18 cellular contexts compared by ENCODE assay signal in the genomic region with DNA sequence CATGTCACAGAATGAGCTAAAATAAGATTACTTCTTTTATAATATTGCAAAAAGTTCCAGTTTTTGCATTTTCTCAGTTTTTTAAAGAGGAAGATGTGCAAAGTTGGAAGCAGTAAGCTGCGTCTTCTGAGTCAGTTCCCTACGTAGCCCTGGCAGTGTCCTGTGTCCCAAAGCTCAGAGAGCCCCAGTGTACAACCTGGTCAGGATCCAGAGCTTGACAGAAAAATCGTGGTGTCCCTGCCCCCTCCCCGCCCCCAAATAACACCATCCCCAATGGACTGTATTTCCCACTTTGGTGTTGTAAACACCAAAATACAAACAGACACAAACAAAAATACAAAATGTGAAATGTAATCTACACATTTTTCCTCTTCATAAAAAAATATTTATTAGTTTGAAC. TPM values are rescaled to one million over a fixed set of nuclear protein-coding genes. Genes with fewer than 3 reads are reported as not detected.
DNase-seq lines count a peak whose midpoint lies in the region; FAIRE-seq and TF ChIP-seq lines count a peak whose summit lies in the region.
"Had no signal": no experiment of that assay in that cellular context is flagged by ENCODE, and none has a peak within 500 bp of the region (broad histone marks: within the 10 kb centered on the region; RNA-seq: fewer than 3 reads in every experiment).

No MANE protein-coding gene starts in this region.

- FAIRE-seq in kidney (lab: Jason Lieb, UNC): no peak
- FAIRE-seq: A204.1, D721Med, GM12892, H54 had no signal

- CTCF ChIA-PET in GM10248 (lab: Yijun Ruan, JAX): interaction anchor here (1.0 to 1.4 kb wide), 3 partner anchors 37 to 206 kb away, joined by 3 to 6 read pairs (median 3); no protein-coding TSS in a partner anchor

- peaks cover 3% of the 10 kb centered on the region for H3K36me3 Mint-ChIP-seq in chondrocyte (ENCODE audit: low read depth)

- no peaks in the 10 kb centered on the region for H3K9me3 Mint-ChIP-seq in chondrocyte (ENCODE audit: low read depth)
- H3K9me3 Mint-ChIP-seq: CD4-positive, alpha-beta T cell; GM23338; HFFc6 had no signal

- DNase-seq in GM13977 (ENCODE audit: low spot score): peak; percentile 26
- peak; percentile 16 for DNase-seq in HuH-7.5 (ENCODE audit: low spot score)
- DNase-seq in adipocyte (ENCODE audit: low read depth): no peak
- DNase-seq in kidney: peak; percentile 18
- DNase-seq in substantia nigra (lab: John Stamatoyannopoulos, UW): no peak
- DNase-seq in GM10248 (ENCODE audit: extremely low spot score): no peak
- DNase-seq in dedifferentiated amniotic fluid mesenchymal stem cell (ENCODE audit: extremely low spot score): no peak
- DNase-seq in chondrocyte (ENCODE audit: low spot score): no peak
- DNase-seq: ACHN; Caco-2; CD4-positive, alpha-beta T cell; HFFc6 had no signal

- intact Hi-C loops in kidney (cut with DNase I): no loop called here

- peaks cover 18% of the 10 kb centered on the region for H3K36me3 ChIP-seq in adipocyte (ENCODE audit: control insufficient read depth, insufficient read depth, low read length, severe bottlenecking)
- H3K36me3 ChIP-seq in kidney (ENCODE audit: control insufficient read depth in 1 of 2, insufficient read depth in 2 of 2, low read length in 2 of 2): peaks cover 2 to 13% of the 10 kb centered on the region in 2 donors

- in situ Hi-C loops in GM13977 (cut with MboI; ENCODE audit: low pct_unique_long_range_greater_than_20kb, low sequenced_read_pairs, unreplicated experiment): no loop called here

- H3K4me3 ChIP-seq in adipocyte (ENCODE audit: low read length) (peak overlapping the region; percentile 73), kidney (ENCODE audit: low read length in 2 of 2) (no peak overlapping the region)
- H3K4me3 ChIP-seq: GM23338 had no signal

- H3K27me3 ChIP-seq in adipocyte (replicated peaks; ENCODE audit: control insufficient read depth, insufficient read depth, low read length): no peaks in the 10 kb centered on the region

- H3K27ac ChIP-seq in kidney (ENCODE audit: low read depth in 2 of 2, low read length in 2 of 2) (no peak overlapping the region), substantia nigra (ENCODE audit: low read depth, low read length, poor library complexity, severe bottlenecking) (no peak overlapping the region)
- H3K27ac ChIP-seq: C4-2B had no signal

- POLR2A ChIA-PET in GM10248 (lab: Yijun Ruan, JAX): no interaction called here

- H3K9me3 ChIP-seq in adipocyte (ENCODE audit: control insufficient read depth, low read length): no peaks in the 10 kb centered on the region
- H3K9me3 ChIP-seq in kidney (ENCODE audit: control insufficient read depth in 1 of 2, low read length in 2 of 2): no peaks in the 10 kb centered on the region
- H3K9me3 ChIP-seq: Caco-2 had no signal

- H3K4me3 Mint-ChIP-seq in chondrocyte (ENCODE audit: unreplicated experiment): no peak overlapping the region
- H3K4me3 Mint-ChIP-seq: GM23338, HFFc6 had no signal

- H3K4me1 Mint-ChIP-seq in chondrocyte (ENCODE audit: low read depth): no peaks in the 10 kb centered on the region
- H3K4me1 Mint-ChIP-seq: GM23338 had no signal

- H3K27me3 Mint-ChIP-seq in chondrocyte (ENCODE audit: low read depth): no peaks in the 10 kb centered on the region
- H3K27me3 Mint-ChIP-seq: CD4-positive, alpha-beta T cell had no signal

- H3K27ac Mint-ChIP-seq in chondrocyte (ENCODE audit: unreplicated experiment): no peak overlapping the region
- H3K27ac Mint-ChIP-seq: CD4-positive, alpha-beta T cell; GM23338; HFFc6 had no signal

- H3K9ac ChIP-seq in adipocyte (ENCODE audit: low read length): peak overlapping the region; percentile 71
- peak overlapping the region in 1 of 2 donors; percentile 12 for H3K9ac ChIP-seq in kidney (ENCODE audit: low read length in 2 of 2)

- no peak for TF ChIP-seq CTCF in GM13977 (IDR thresholded peaks at IDR 0.05; ENCODE audit: extremely low read depth, insufficient read depth, missing control alignments)
- no peak for TF ChIP-seq CTCF in kidney (IDR thresholded peaks at IDR 0.05; ENCODE audit: borderline replicate concordance, extremely low read depth, insufficient read depth)
- no peak for TF ChIP-seq CTCF in GM10248 (IDR thresholded peaks at IDR 0.05; ENCODE audit: control extremely low read depth, extremely low read depth, low read depth, missing control alignments)
- TF ChIP-seq CTCF in chondrocyte (IDR thresholded peaks at IDR 0.05): no peak

- H3K4me1 ChIP-seq in adipocyte (ENCODE audit: control insufficient read depth, insufficient read depth, low read length) (peaks cover 15% of the 10 kb centered on the region), kidney (ENCODE audit: control insufficient read depth in 1 of 2, insufficient read depth in 1 of 2, low read depth in 1 of 2, low read length in 2 of 2) (peaks cover 5 to 14% of the 10 kb centered on the region in 2 donors)

RNA-seq across cellular contexts. Expression of a gene that starts 4.6 kb away (rescaled TPM):
- total RNA-seq in kidney: 154 TPM
- 171 TPM for polyA plus RNA-seq in kidney (ENCODE audit: insufficient read depth, low read depth, low replicate concordance)
- 90.7 to 105 TPM (median 101 TPM) in 3 replicates for total RNA-seq in chondrocyte

RNA-seq across cellular contexts. Expression of a gene that starts 7.7 kb away (rescaled TPM):
- 12.1 TPM for total RNA-seq in kidney
- 114 TPM for polyA plus RNA-seq in kidney (ENCODE audit: insufficient read depth, low read depth, low replicate concordance)
- total RNA-seq in chondrocyte: 6.8 to 9.7 TPM (median 7.1 TPM) in 3 replicates

RNA-seq across cellular contexts. Expression of a gene that starts 36.3 kb away (rescaled TPM):
- total RNA-seq in kidney: 30.5 TPM
- polyA plus RNA-seq in kidney (ENCODE audit: insufficient read depth, low read depth, low replicate concordance): 39.6 TPM
- 19.2 to 25.6 TPM (median 20.6 TPM) in 3 replicates for total RNA-seq in chondrocyte

RNA-seq across cellular contexts. Expression of a gene that starts 36.4 kb away (rescaled TPM):
- total RNA-seq in kidney (71.2 TPM), chondrocyte (37.8 to 47.4 TPM (median 39.8 TPM) in 3 replicates)
- 60.6 TPM for polyA plus RNA-seq in kidney (ENCODE audit: insufficient read depth, low read depth, low replicate concordance)

RNA-seq across cellular contexts. Expression of a gene that starts 47.7 kb away (rescaled TPM):
- total RNA-seq in kidney: 64.5 TPM
- 2.4 TPM for polyA plus RNA-seq in kidney (ENCODE audit: insufficient read depth, low read depth, low replicate concordance)
- total RNA-seq in chondrocyte: 0.79 to 0.99 TPM in 2 of 3 replicates, not detected in the other
- total RNA-seq: Caco-2 had no signal
- polyA plus RNA-seq: GM23338 had no signal

Comparison
In these comparisons a context has a peak if more than half of its experiments do, and no peak if none do; other contexts are left out.
1. DNase-seq: peak in GM13977 (single experiment), HuH-7.5 (single experiment) and kidney (single experiment); none in adipocyte (single experiment), substantia nigra (0 of 49), GM10248 (single experiment), dedifferentiated amniotic fluid mesenchymal stem cell (single experiment) and chondrocyte (single experiment).